Comparison of ENCODE assay signal across 8 cellular contexts in the genomic region with DNA sequence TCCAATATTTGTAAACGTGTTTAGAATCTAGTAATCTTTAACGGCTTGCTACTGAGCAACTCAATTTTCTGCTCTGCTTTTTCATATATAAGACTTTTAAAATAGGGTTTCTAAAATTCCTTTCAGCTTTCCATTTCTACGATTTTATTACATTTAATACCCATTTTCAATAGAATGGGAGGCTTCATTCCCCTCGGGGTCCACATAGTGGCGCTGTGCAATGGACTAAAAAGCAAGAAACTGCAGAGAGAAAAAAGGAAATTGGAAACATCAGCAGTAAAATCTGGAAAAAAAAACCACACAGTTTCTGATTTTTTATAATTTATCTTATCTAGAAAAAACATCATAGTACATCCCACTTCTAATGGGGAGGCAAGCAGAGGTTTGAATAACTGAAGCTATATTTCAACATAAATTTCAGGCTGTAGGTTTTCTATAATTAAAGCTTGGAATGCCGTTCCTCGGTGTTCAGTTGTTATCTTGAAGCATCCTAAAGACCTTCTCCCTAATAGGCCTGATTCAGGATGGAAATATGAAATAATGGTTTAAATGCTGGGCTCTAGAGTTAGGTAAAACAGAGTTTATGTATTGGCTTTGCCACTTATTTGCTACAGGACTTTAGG. TPM values are rescaled to one million over a fixed set of nuclear protein-coding genes. Genes with fewer than 3 reads are reported as not detected.
A peak's percentile ranks its signal among the peaks of the same experiment; 100 is the strongest.
DNase-seq lines count a peak whose midpoint lies in the region; ATAC-seq and TF ChIP-seq lines count a peak whose summit lies in the region.

No MANE protein-coding gene starts in this region.

- no peaks in the 10 kb centered on the region for H3K9me3 ChIP-seq in mucosa of descending colon

- peak; percentile 70 for DNase-seq in DMS53 (lab: John Stamatoyannopoulos, UW)
- peak; percentile 34 for DNase-seq in LHCN-M2 (ENCODE audit: low read depth)
- peak; percentile 25 for DNase-seq in T-helper 9 cell
- peak; percentile 69 for DNase-seq in dermis blood vessel endothelial cell
- peak in 2 of 3 donors; percentile 35 to 64 for DNase-seq in mucosa of descending colon

- H3K4me1 ChIP-seq in mucosa of descending colon (ENCODE audit: low read depth): no peaks in the 10 kb centered on the region

- intact Hi-C loops in mucosa of descending colon (cut with DNase I, micrococcal nuclease): loop anchor here (5.0 to 10.0 kb wide), 2 partner anchors 158 to 161 kb away; no protein-coding TSS in a partner anchor

- TF ChIP-seq CTCF in mucosa of descending colon (IDR thresholded peaks at IDR 0.05): peak; percentile 67

- no peak overlapping the region for H3K4me3 ChIP-seq in mucosa of descending colon

- ATAC-seq in mucosa of descending colon: no peak
- no peak for ATAC-seq in GM21786 (IDR thresholded peaks at IDR 0.05; ENCODE audit: unreplicated experiment)
- no peak for ATAC-seq in GM19452 (IDR thresholded peaks at IDR 0.05; ENCODE audit: unreplicated experiment)
- no peak for ATAC-seq in GM21447 (IDR thresholded peaks at IDR 0.05; ENCODE audit: unreplicated experiment)

- H3K36me3 ChIP-seq in mucosa of descending colon (ENCODE audit: low read depth): no peaks in the 10 kb centered on the region

RNA-seq across cellular contexts. Expression of a gene that starts 18.7 kb away (rescaled TPM):
- 0.38 and 0.52 TPM in 2 replicates for total RNA-seq in LHCN-M2 (2014; rRNA removed)
- 0.98 TPM for polyA plus RNA-seq in LHCN-M2 (2012)
- 0.47 and 0.51 TPM in 2 replicates for total RNA-seq in dermis blood vessel endothelial cell
- total RNA-seq in mucosa of descending colon: 1 to 10 TPM; 1.5 to 5.4 (median 2.4) TPM

RNA-seq across cellular contexts. Expression of a gene that starts 25.5 kb away (rescaled TPM):
- not detected in 2 replicates for total RNA-seq in LHCN-M2 (2014; rRNA removed)
- not detected for polyA plus RNA-seq in LHCN-M2 (2012)
- not detected in 2 replicates for total RNA-seq in dermis blood vessel endothelial cell
- under 1 TPM; 0.26 to 0.87 (median 0.38) TPM for total RNA-seq in mucosa of descending colon
